ENCODE assay signal across 1 cellular context in genomic region chr1:10969971-10970332, GRCh38.
A peak's percentile ranks its signal among the peaks of the same experiment; 100 is the strongest.
TF ChIP-seq lines count a peak whose summit lies in the region.

No MANE protein-coding gene starts in this region.

TF ChIP-seq in HEK293, 187 proteins besides CTCF, POLR2A, EP300 and RAD21:
- TF ChIP-seq PRDM6 (tag by site-specific recombination; IDR thresholded peaks at IDR 0.05) (no peak), ZNF366 (tag by site-specific recombination; conservative IDR thresholded peaks at IDR 0.05) (peak; percentile 91), ZNF596 (tag by site-specific recombination; IDR thresholded peaks at IDR 0.05) (no peak)
TF ChIP-seq in HEK293: peak in this region for 1.
